ENCODE assay signal across 7 cellular contexts in genomic region chr19:10431254-10431942, GRCh38. TPM values are rescaled to one million over a fixed set of nuclear protein-coding genes. Genes with fewer than 3 reads are reported as not detected.
DNase-seq lines count a peak whose midpoint lies in the region; ATAC-seq and TF ChIP-seq lines count a peak whose summit lies in the region.

No MANE protein-coding gene starts in this region.

- peaks cover 15% of the 10 kb centered on the region; the same call in 1 of the 2 replicates for H3F3A ChIP-seq in SU-DHL-6 (ENCODE audit: insufficient read depth)

- H2AFZ ChIP-seq in SU-DHL-6 (ENCODE audit: low read depth, low read length, severe bottlenecking), result no peak overlapping the region

- H3K36me3 ChIP-seq in SU-DHL-6 (ENCODE audit: low read length), result no peaks in the 10 kb centered on the region

- H3K9me3 ChIP-seq in SU-DHL-6 (ENCODE audit: insufficient read depth, low read length), result no peaks in the 10 kb centered on the region

- H3K27ac ChIP-seq in SU-DHL-6 (ENCODE audit: low read depth, low read length), result no peak overlapping the region

- no peaks in the 10 kb centered on the region for H3K27me3 ChIP-seq in SU-DHL-6 (ENCODE audit: low read length)

- in situ Hi-C loops in GM13977 (cut with MboI; ENCODE audit: low pct_unique_long_range_greater_than_20kb, low sequenced_read_pairs, unreplicated experiment), result no loop called here

- no peak overlapping the region for H3K4me3 ChIP-seq in SU-DHL-6 (ENCODE audit: insufficient read depth, low read length, poor library complexity, severe bottlenecking)

- no peaks in the 10 kb centered on the region; the same call in 1 of the 2 replicates for H4K20me1 ChIP-seq in SU-DHL-6 (ENCODE audit: low read depth, low read length)

- peak; percentile 2 for ATAC-seq in omental fat pad (ENCODE audit: low FRiP score)
- no peak for ATAC-seq in GM18907 (IDR thresholded peaks at IDR 0.05; ENCODE audit: unreplicated experiment)
- no peak for ATAC-seq in HG02938 (IDR thresholded peaks at IDR 0.05; ENCODE audit: unreplicated experiment)

- DNase-seq in GM13977 (ENCODE audit: low spot score) (peak; percentile 75), epidermal melanocyte (ENCODE audit: insufficient read length, low spot score) (peak; percentile 9), omental fat pad (ENCODE audit: low spot score) (no peak), NCI-H1436 (lab: John Stamatoyannopoulos, UW) (no peak)

- no peak overlapping the region for H3K9ac ChIP-seq in SU-DHL-6 (ENCODE audit: low read length)

- H3K9me2 ChIP-seq in SU-DHL-6 (replicated peaks; ENCODE audit: insufficient read depth, low read length), result no peaks in the 10 kb centered on the region

- peaks cover 18% of the 10 kb centered on the region; the same call in 1 of the 2 replicates for H3K79me2 ChIP-seq in SU-DHL-6 (ENCODE audit: insufficient read depth, low read length)

- TF ChIP-seq CTCF in GM13977 (IDR thresholded peaks at IDR 0.05; ENCODE audit: extremely low read depth, insufficient read depth, missing control alignments) (no peak), SU-DHL-6 (IDR thresholded peaks at IDR 0.05; ENCODE audit: insufficient read depth, low read length, poor library complexity, severe bottlenecking) (no peak), omental fat pad (IDR thresholded peaks at IDR 0.05) (no peak)

- peak overlapping the region; percentile 27 for H3K4me2 ChIP-seq in SU-DHL-6 (ENCODE audit: low read depth, low read length, poor library complexity, severe bottlenecking)

RNA-seq across cellular contexts. Expression of gene PDE4A, which starts 11.1 kb away (rescaled TPM):
- 10 to 100 TPM in 3 of 4 donors, 1 to 10 TPM in 1; 9.8 to 30.3 (median 16.2) TPM for total RNA-seq in omental fat pad

RNA-seq across cellular contexts. Expression of gene CDC37, which starts 28.1 kb away (rescaled TPM):
- total RNA-seq in omental fat pad, result 100 to 1,000 TPM; 146 to 308 (median 195) TPM

RNA-seq across cellular contexts. Expression of gene TYK2, which starts 51.0 kb away (rescaled TPM):
- 100 to 1,000 TPM in 1 of 4 donors, 10 to 100 TPM in 3; 60.2 to 137 (median 76.9) TPM for total RNA-seq in omental fat pad

Comparison
In these comparisons a context has a peak if more than half of its experiments do, and no peak if none do; other contexts are left out.
1. DNase-seq: peak in GM13977 (single experiment) and epidermal melanocyte (single experiment); none in omental fat pad (single experiment) and NCI-H1436 (single experiment).